In the genomic region with DNA sequence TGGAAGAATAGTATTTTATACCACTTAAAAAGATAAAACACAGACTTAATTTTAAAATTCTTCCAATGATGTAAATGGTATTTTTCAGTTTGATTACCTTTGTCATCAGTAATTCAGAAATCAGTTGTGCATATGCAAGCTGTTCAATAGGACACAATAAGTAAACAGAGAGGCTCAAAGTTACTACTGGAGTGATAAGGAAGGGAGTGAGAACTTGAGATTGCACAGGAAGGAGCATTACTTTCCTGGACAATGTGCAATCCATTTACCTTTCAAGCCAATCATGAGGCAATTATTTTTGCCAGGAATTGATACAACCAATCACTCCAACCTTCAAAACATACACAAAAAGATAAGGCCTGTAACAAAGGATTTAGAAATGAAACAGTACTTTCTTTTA, we compare ENCODE assay signal across 28 cellular contexts.
"Had no signal": no experiment of that assay in that cellular context is flagged by ENCODE, and none has a peak within 500 bp of the region (broad histone marks: within the 10 kb centered on the region; RNA-seq: fewer than 3 reads in every experiment).

No MANE protein-coding gene starts in this region.

- H3K4me2 ChIP-seq: neural progenitor cell, smooth muscle cell had no signal

- H3K27me3 ChIP-seq: neural progenitor cell, ovary, right lobe of liver, sigmoid colon, spleen, suprapubic skin, testis, tibial artery, transverse colon, upper lobe of right lung, uterus had no signal

- H2AFZ ChIP-seq: neural progenitor cell, parathyroid adenoma had no signal

- DNase-seq: natural killer cell; occipital lobe; ovary; posterior cingulate gyrus; psoas muscle; right cardiac atrium; right lobe of liver; sigmoid colon; spleen; stimulated activated CD4-positive, alpha-beta T cell treated with anti-CD3 and anti-CD28 coated beads, Interleukin-12 subunit alpha, Interleukin-12 subunit beta, amount 100 ng/mL, for 4 hours; stimulated activated CD4-positive, alpha-beta T cell treated with anti-CD3 and anti-CD28 coated beads, Interleukin-1b, Interleukin-23, amount 100 ng/mL, for 48 hours; stimulated activated CD4-positive, alpha-beta T cell treated with anti-CD3 and anti-CD28 coated beads, Interleukin-4, amount 100 ng/mL, for 1 hour; stimulated activated CD4-positive, alpha-beta T cell treated with anti-CD3 and anti-CD28 coated beads, Interleukin-4, amount 100 ng/mL, for 4 hours; stimulated activated CD8-positive, alpha-beta memory T cell treated with anti-CD3 and anti-CD28 coated beads, Interleukin-4, amount 100 ng/mL, for 48 hours; stimulated activated naive CD4-positive, alpha-beta T cell; stimulated activated naive CD8-positive, alpha-beta T cell treated with anti-CD3 and anti-CD28 coated beads, Interleukin-15, amount 100 ng/mL, for 72 hours; stimulated activated naive CD8-positive, alpha-beta T cell treated with anti-CD3 and anti-CD28 coated beads, Interleukin-15, Interleukin-2, amounts not matched to agents 100 U/mL and 50 U/mL, for 24 hours; substantia nigra; testis; tibial artery; transverse colon; upper lobe of right lung; uterus had no signal

- H3K4me3 ChIP-seq: neural progenitor cell, ovary, psoas muscle, right lobe of liver, sigmoid colon, smooth muscle cell, spleen, suprapubic skin, testis, tibial artery, transverse colon, upper lobe of right lung, uterus had no signal

- H3K79me2 ChIP-seq: parathyroid adenoma had no signal

- H3K9me3 ChIP-seq: ovary, psoas muscle, right lobe of liver, testis, upper lobe of right lung, uterus had no signal

- H3K27ac ChIP-seq: neural progenitor cell, ovary, parathyroid adenoma, psoas muscle, right lobe of liver, sigmoid colon, spleen, suprapubic skin, testis, tibial artery, transverse colon, upper lobe of right lung, uterus had no signal

- ATAC-seq: natural killer cell; psoas muscle; right cardiac atrium; right lobe of liver; stimulated activated memory B cell treated with anti-CD40 and anti-IgM and Interleukin-4, amounts not matched to agents 10 μg/mL and 1 μg/mL and 100 μg/mL, for 72 hours; stimulated activated naive CD8-positive, alpha-beta T cell treated with anti-CD3 and anti-CD28 coated beads, Interleukin-15, amount 100 ng/mL, for 72 hours; stimulated activated naive CD8-positive, alpha-beta T cell treated with anti-CD3 and anti-CD28 coated beads, Interleukin-15, Interleukin-2, amounts not matched to agents 100 U/mL and 50 U/mL, for 24 hours; upper lobe of right lung had no signal

- H3K36me3 ChIP-seq: neural progenitor cell, ovary, right lobe of liver, sigmoid colon, spleen, suprapubic skin, tibial artery, transverse colon, upper lobe of right lung, uterus had no signal

- H3K4me1 ChIP-seq: neural progenitor cell, parathyroid adenoma, psoas muscle, right lobe of liver, sigmoid colon, spleen, suprapubic skin, testis, tibial artery, upper lobe of right lung, uterus had no signal

- H3K9ac ChIP-seq: neural progenitor cell, parathyroid adenoma had no signal
